ENCODE assay signal across 17 cellular contexts in genomic region chr20:58021481-58021880, GRCh38.
DNase-seq lines count a peak whose midpoint lies in the region; ATAC-seq, FAIRE-seq and TF ChIP-seq lines count a peak whose summit lies in the region.
"Had no signal": no experiment of that assay in that cellular context is flagged by ENCODE, and none has a peak within 500 bp of the region (broad histone marks: within the 10 kb centered on the region; RNA-seq: fewer than 3 reads in every experiment).

No MANE protein-coding gene starts in this region.

- H3K27ac Mint-ChIP-seq in GM23338, result no peak overlapping the region

- H3K9me3 Mint-ChIP-seq in GM23338, result no peaks in the 10 kb centered on the region

- H3K4me1 ChIP-seq in GM23338 (ENCODE audit: insufficient read depth), result no peaks in the 10 kb centered on the region
- no peaks in the 10 kb centered on the region for H3K4me1 ChIP-seq in HepG2 (ENCODE audit: insufficient read depth, low read length)
- peaks cover 0 to 1% of the 10 kb centered on the region in 2 donors for H3K4me1 ChIP-seq in neuronal stem cell (ENCODE audit: control insufficient read depth in 2 of 2, insufficient read depth in 1 of 2, low read depth in 1 of 2, low read length in 2 of 2)

- H3K9ac ChIP-seq in HepG2 (ENCODE audit: insufficient read depth, low read depth, low read length) (no peak overlapping the region), neuronal stem cell (ENCODE audit: low read depth, low read length, poor library complexity) (no peak overlapping the region)

- WGBS in HepG2 (ENCODE audit: low lambda C conversion rate), result 14% methylated on average over 6 of the region's 7 CpGs
- WGBS in neuronal stem cell (ENCODE audit: extremely low coverage in 2 of 2, insufficient read length in 2 of 2, insufficient replicate concordance in 1 of 2), 2 donors, result no CpG with 5 or more reads among the region's 7 CpGs

- H3K27me3 Mint-ChIP-seq in GM23338 (ENCODE audit: insufficient read depth, low read depth, poor library complexity), result peaks cover 8% of the 10 kb centered on the region

- no peak for TF ChIP-seq POLR2A in HepG2 (IDR thresholded peaks at IDR 0.05; ENCODE audit: insufficient read depth in 1 of 2, low read depth in 2 of 2, low read length in 2 of 2)

- in situ Hi-C loops in HepG2 (cut with HindIII; ENCODE audit: extremely low pct_ligation_motif_present, low pct_unique_long_range_greater_than_20kb), result no loop called here

- no peak overlapping the region for H3K23ac ChIP-seq in neuronal stem cell (ENCODE audit: low read depth, low read length, poor library complexity)

- no peaks in the 10 kb centered on the region for H4K20me1 ChIP-seq in GM23338 (replicated peaks; ENCODE audit: insufficient read depth)
- no peaks in the 10 kb centered on the region; the same call in 1 of the 2 replicates for H4K20me1 ChIP-seq in HepG2 (ENCODE audit: insufficient read depth, low read length)

- H3K4me3 ChIP-seq in GM23338 (no peak overlapping the region), choroid plexus epithelial cell (ENCODE audit: low read depth, low read length) (no peak overlapping the region), HepG2 (replicated peaks in 1 of 3; ENCODE audit: insufficient read depth in 1 of 3, low read depth in 2 of 3, low read length in 3 of 3) (no peak overlapping the region), neuronal stem cell (ENCODE audit: low read length in 2 of 2) (no peak overlapping the region)
- H3K4me3 ChIP-seq: lower lobe of right lung had no signal

- no TSS peak for BruUV-seq in HepG2 (replicated peaks; lab: Mats Ljungman, UMichigan)

- intact Hi-C loops in HepG2 (cut with micrococcal nuclease; ENCODE audit: unreplicated experiment), result no loop called here

- no peaks in the 10 kb centered on the region for H3K4me1 Mint-ChIP-seq in GM23338

- H3K36me3 ChIP-seq in GM23338 (ENCODE audit: insufficient read depth) (no peaks in the 10 kb centered on the region), HepG2 (replicated peaks in 1 of 2; ENCODE audit: control insufficient read depth in 1 of 2, insufficient read depth in 2 of 2, low read length in 2 of 2) (no peaks in the 10 kb centered on the region), neuronal stem cell (replicated peaks in 1 of 2; ENCODE audit: control insufficient read depth in 2 of 2, insufficient read depth in 2 of 2, low read length in 2 of 2) (no peaks in the 10 kb centered on the region)
- H3K36me3 ChIP-seq: lower lobe of right lung had no signal

- CTCF ChIA-PET in HepG2 (lab: Yijun Ruan, JAX; ENCODE audit: low intra/inter-chr PET ratio, low total read pairs), result no interaction called here

- H3K79me2 ChIP-seq in GM23338 (replicated peaks; ENCODE audit: insufficient read depth) (no peaks in the 10 kb centered on the region), HepG2 (ENCODE audit: insufficient read depth, low read length) (no peaks in the 10 kb centered on the region)

- H3K27me3 ChIP-seq in GM23338 (ENCODE audit: insufficient read depth), result no peaks in the 10 kb centered on the region
- peaks cover 18 to 58% of the 10 kb centered on the region in 2 experiments; a peak in 4 of 5 replicates for H3K27me3 ChIP-seq in HepG2 (ENCODE audit: control insufficient read depth in 1 of 2, insufficient read depth in 2 of 2, low read length in 2 of 2)
- H3K27me3 ChIP-seq in neuronal stem cell (ENCODE audit: control insufficient read depth in 3 of 3, insufficient read depth in 3 of 3, low read depth in 1 of 3, low read length in 3 of 3), result peaks cover 0 to 2% (median 0%) of the 10 kb centered on the region in 3 experiments

- ATAC-seq in GM23338 (peak; percentile 86), HepG2 (no peak; the same call in 2 of the 3 replicates), GM18867 (IDR thresholded peaks at IDR 0.05; ENCODE audit: unreplicated experiment) (no peak), HG03469 (IDR thresholded peaks at IDR 0.05; ENCODE audit: unreplicated experiment) (no peak)
- ATAC-seq: lower lobe of right lung had no signal

- H2AK5ac ChIP-seq in neuronal stem cell (ENCODE audit: low read depth, low read length), result no peak overlapping the region

- H3K9me2 ChIP-seq in GM23338 (ENCODE audit: insufficient read depth), result no peaks in the 10 kb centered on the region

- no peak overlapping the region for H2BK5ac ChIP-seq in neuronal stem cell (ENCODE audit: low read length)

- H3K4me2 ChIP-seq in GM23338 (no peak overlapping the region), HepG2 (ENCODE audit: low read depth, low read length) (no peak overlapping the region), neuronal stem cell (ENCODE audit: insufficient read depth, low read length, poor library complexity, severe bottlenecking) (no peak overlapping the region)

- no peak overlapping the region for H2BK120ac ChIP-seq in neuronal stem cell (ENCODE audit: low read depth, low read length)

- FAIRE-seq in HepG2 (lab: Jason Lieb, UNC), result no peak

- TF ChIP-seq EP300 in HepG2 (IDR thresholded peaks at IDR 0.05; ENCODE audit: low read depth in 2 of 2, low read length in 2 of 2) (no peak), HepG2 (CRISPR knock-in tag; IDR thresholded peaks at IDR 0.05; ENCODE audit: borderline replicate concordance) (no peak)

- H3K4me3 Mint-ChIP-seq in GM23338, result no peak overlapping the region

- TF ChIP-seq CTCF in GM23338 (conservative IDR thresholded peaks at IDR 0.05; ENCODE audit: low read depth in 2 of 2) (no peak), choroid plexus epithelial cell (conservative IDR thresholded peaks at IDR 0.05; ENCODE audit: low read depth, low read length) (no peak), HepG2 (CRISPR knock-in tag; IDR thresholded peaks at IDR 0.05) (no peak)

- no peak overlapping the region for H3K4ac ChIP-seq in neuronal stem cell (ENCODE audit: low read length)

- no peaks in the 10 kb centered on the region for H3F3A ChIP-seq in GM23338 (replicated peaks; ENCODE audit: low read depth)

- no peak overlapping the region for H4K91ac ChIP-seq in neuronal stem cell (ENCODE audit: low read depth, low read length, poor library complexity)

- no peak overlapping the region for H3K14ac ChIP-seq in neuronal stem cell (ENCODE audit: low read length)

- no peak for TF ChIP-seq RAD21 in HepG2 (CRISPR knock-in tag; IDR thresholded peaks at IDR 0.05)

- H2BK15ac ChIP-seq in neuronal stem cell (ENCODE audit: low read length), result no peak overlapping the region

- no peak overlapping the region for H2AFZ ChIP-seq in GM23338
- H2AFZ ChIP-seq in HepG2 (ENCODE audit: low read length), result no peak overlapping the region
- H2AFZ ChIP-seq in neuronal stem cell (ENCODE audit: low read length), result no peak overlapping the region

- no peak overlapping the region for H2BK12ac ChIP-seq in neuronal stem cell (ENCODE audit: low read length)

- no peaks in the 10 kb centered on the region for H3K36me3 Mint-ChIP-seq in GM23338 (ENCODE audit: low read depth)

- no peaks in the 10 kb centered on the region for H3K9me3 ChIP-seq in HepG2 (ENCODE audit: low read length)
- no peaks in the 10 kb centered on the region for H3K9me3 ChIP-seq in neuronal stem cell (replicated peaks in 1 of 2; ENCODE audit: control insufficient read depth in 2 of 2, insufficient read depth in 1 of 2, low read depth in 1 of 2, low read length in 2 of 2)
- H3K9me3 ChIP-seq: lower lobe of right lung had no signal

- POLR2A ChIA-PET in HepG2 (lab: Yijun Ruan, JAX), result no interaction called here

- no peak overlapping the region for H4K8ac ChIP-seq in neuronal stem cell (ENCODE audit: low read depth, low read length)

- no peaks in the 10 kb centered on the region for H3K79me1 ChIP-seq in neuronal stem cell (ENCODE audit: low read depth, low read length)

- H3K27ac ChIP-seq in GM23338 (ENCODE audit: low read depth), result no peak overlapping the region
- no peak overlapping the region for H3K27ac ChIP-seq in HepG2 (ENCODE audit: extremely low read length, insufficient read depth, low read length)
- H3K27ac ChIP-seq in neuronal stem cell (replicated peaks; ENCODE audit: low read length), result no peak overlapping the region
- H3K27ac ChIP-seq: lower lobe of right lung, VCaP had no signal

- no peak overlapping the region for H3K18ac ChIP-seq in neuronal stem cell (ENCODE audit: low read length)

- peak; percentile 26 for DNase-seq in A172 (ENCODE audit: low spot score)
- peak; percentile 58 for DNase-seq in GM23338 (ENCODE audit: low spot score)
- DNase-seq in choroid plexus epithelial cell (ENCODE audit: low read depth), result peak; percentile 16
- DNase-seq in HepG2 (ENCODE audit: low spot score), result no peak
- no peak for DNase-seq in NCI-H1048 (lab: John Stamatoyannopoulos, UW)
- no peak for DNase-seq in neuronal stem cell (ENCODE audit: low spot score)
- DNase-seq: amygdala; DMS79 treated with DMSO at 0.1 percent for 48 hours; HCEC 1CT; lower lobe of right lung; NCI-H1417; NCI-H524; occipital lobe; stimulated activated CD8-positive, alpha-beta memory T cell treated with anti-CD3 and anti-CD28 coated beads, Interleukin-4, amount 100 ng/mL, for 48 hours had no signal

TF ChIP-seq in GM23338, 12 proteins besides CTCF, POLR2A, EP300 and RAD21 (continues in another document):
- no peak for TF ChIP-seq EZH2 (IDR thresholded peaks at IDR 0.05; ENCODE audit: low read depth, unreplicated experiment)
- TF ChIP-seq EZH2phosphoT487 (IDR thresholded peaks at IDR 0.05; ENCODE audit: unreplicated experiment), result no peak

TF ChIP-seq in HepG2, 621 proteins besides CTCF, POLR2A, EP300 and RAD21 (continues in another document):
- TF ChIP-seq PBX2 (CRISPR knock-in tag; IDR thresholded peaks at IDR 0.05) (peak; percentile 44; the same call in 1 of the 2 replicates), TBP (CRISPR knock-in tag; IDR thresholded peaks at IDR 0.05) (no peak), ATF6 (CRISPR knock-in tag; conservative IDR thresholded peaks at IDR 0.05) (no peak)

Comparison
In these comparisons a context has a peak if more than half of its experiments do, and no peak if none do; other contexts are left out.
1. DNase-seq: peak in A172 (single experiment), GM23338 (single experiment) and choroid plexus epithelial cell (single experiment); none in HepG2 (single experiment), NCI-H1048 (single experiment) and neuronal stem cell (single experiment).